18 cellular contexts compared by ENCODE assay signal in genomic region chr1:1110561-1110971, GRCh38. TPM values are rescaled to one million over a fixed set of nuclear protein-coding genes. Genes with fewer than 3 reads are reported as not detected.
"Had no signal": no experiment of that assay in that cellular context is flagged by ENCODE, and none has a peak within 500 bp of the region (broad histone marks: within the 10 kb centered on the region; RNA-seq: fewer than 3 reads in every experiment).

No MANE protein-coding gene starts in this region.

- H3K9ac ChIP-seq: parathyroid adenoma had no signal

- H3K27me3 ChIP-seq: breast epithelium, gastroesophageal sphincter, hepatocyte, left lung had no signal

- H3K27ac ChIP-seq: breast epithelium, gastroesophageal sphincter, hepatocyte, left lung, parathyroid adenoma, skin epidermis had no signal

- H3K4me3 ChIP-seq: breast epithelium, gastroesophageal sphincter, hepatocyte, left lung, skin epidermis had no signal

- H3K4me1 ChIP-seq: breast epithelium, parathyroid adenoma had no signal

- H2AFZ ChIP-seq: hepatocyte, parathyroid adenoma had no signal

- H3K4me2 ChIP-seq: hepatocyte had no signal

- ATAC-seq: activated CD8-positive, alpha-beta T cell treated with anti-CD3 and anti-CD28 coated beads, Interleukin-2, amount 10 ng/mL, durations not matched to agents 7 days and 5 days; activated naive CD8-positive, alpha-beta T cell treated with anti-CD3 and anti-CD28 coated beads, Interleukin-2, amount 50 U/mL, for 24 hours; gastroesophageal sphincter; left lung; stimulated activated naive CD8-positive, alpha-beta T cell treated with anti-CD3 and anti-CD28 coated beads, Interleukin-15, Interleukin-2, amounts not matched to agents 100 U/mL and 50 U/mL, for 24 hours had no signal

- DNase-seq: activated CD4-positive, alpha-beta T cell treated with anti-CD3 and anti-CD28 coated beads, Interleukin-2, amount 10 ng/mL, durations not matched to agents 24 days and 14 days; activated CD4-positive, CD25-positive, alpha-beta regulatory T cell; activated CD8-positive, alpha-beta T cell treated with anti-CD3 and anti-CD28 coated beads, Interleukin-2, amount 10 ng/mL, durations not matched to agents 7 days and 5 days; activated naive CD4-positive, alpha-beta T cell treated with anti-CD3 and anti-CD28 coated beads for 36 hours; activated naive CD8-positive, alpha-beta T cell treated with anti-CD3 and anti-CD28 coated beads, Interleukin-2, amount 50 U/mL, for 24 hours; islet precursor cell; mesendoderm; stimulated activated naive CD8-positive, alpha-beta T cell treated with anti-CD3 and anti-CD28 coated beads, Interleukin-15, Interleukin-2, amounts not matched to agents 100 U/mL and 50 U/mL, for 24 hours had no signal

- H3K36me3 ChIP-seq: breast epithelium had no signal

RNA-seq across cellular contexts. Expression of gene RNF223, which starts 36.5 kb away (rescaled TPM):
- total RNA-seq: activated CD4-positive, alpha-beta T cell treated with anti-CD3 and anti-CD28 coated beads, Interleukin-2, amount 10 ng/mL, durations not matched to agents 24 days and 14 days; activated CD8-positive, alpha-beta T cell treated with anti-CD3 and anti-CD28 coated beads, Interleukin-2, amount 10 ng/mL, durations not matched to agents 7 days and 5 days; activated naive CD4-positive, alpha-beta T cell treated with anti-CD3 and anti-CD28 coated beads for 36 hours; aorta; cerebellum; renal cortical epithelial cell; SK-MEL-5 had no signal
- polyA plus RNA-seq: aorta had no signal
